10 cellular contexts compared by ENCODE assay signal in genomic region chr13:106490887-106491321, GRCh38. TPM values are rescaled to one million over a fixed set of nuclear protein-coding genes. Genes with fewer than 3 reads are reported as not detected.
A peak's percentile ranks its signal among the peaks of the same experiment; 100 is the strongest.
DNase-seq lines count a peak whose midpoint lies in the region; ATAC-seq and TF ChIP-seq lines count a peak whose summit lies in the region.
"Had no signal": no experiment of that assay in that cellular context is flagged by ENCODE, and none has a peak within 500 bp of the region (broad histone marks: within the 10 kb centered on the region; RNA-seq: fewer than 3 reads in every experiment).

No MANE protein-coding gene starts in this region.

- H3K4me1 Mint-ChIP-seq in CD4-positive, alpha-beta T cell (ENCODE audit: low read depth): peaks cover 26% of the 10 kb centered on the region
- peaks cover 13% of the 10 kb centered on the region for H3K4me1 Mint-ChIP-seq in activated CD4-positive, alpha-beta memory T cell treated with anti-CD3 and anti-CD28 coated beads for 36 hours (ENCODE audit: low read depth)

- no peaks in the 10 kb centered on the region for H3K9me3 ChIP-seq in CD4-positive, alpha-beta T cell (ENCODE audit: control insufficient read depth, low read length)

- DNase-seq in CD4-positive, alpha-beta T cell: no peak
- DNase-seq in activated CD4-positive, alpha-beta memory T cell treated with anti-CD3 and anti-CD28 coated beads for 36 hours: peak; percentile 19
- no peak for DNase-seq in foreskin fibroblast
- DNase-seq in medulla oblongata (ENCODE audit: extremely low spot score): no peak
- DNase-seq in NCI-H69 (lab: John Stamatoyannopoulos, UW): no peak
- DNase-seq in pons (ENCODE audit: low spot score): no peak
- DNase-seq: NCI-H226 had no signal

- H3K4me3 ChIP-seq in foreskin fibroblast (ENCODE audit: low read depth in 1 of 2, low read length in 2 of 2): no peak overlapping the region

- H3K9me3 Mint-ChIP-seq in CD4-positive, alpha-beta T cell: no peaks in the 10 kb centered on the region
- no peaks in the 10 kb centered on the region for H3K9me3 Mint-ChIP-seq in activated CD4-positive, alpha-beta memory T cell treated with anti-CD3 and anti-CD28 coated beads for 36 hours

- POLR2A ChIA-PET in CD4-positive, alpha-beta T cell (lab: Charles Lee): no interaction called here
- POLR2A ChIA-PET in activated CD4-positive, alpha-beta memory T cell treated with anti-CD3 and anti-CD28 coated beads for 36 hours (lab: Charles Lee): no interaction called here

- CTCF ChIA-PET in CD4-positive, alpha-beta T cell (lab: Charles Lee): no interaction called here
- CTCF ChIA-PET in activated CD4-positive, alpha-beta memory T cell treated with anti-CD3 and anti-CD28 coated beads for 36 hours (lab: Charles Lee): no interaction called here

- H3K27me3 Mint-ChIP-seq in CD4-positive, alpha-beta T cell: peaks cover 81% of the 10 kb centered on the region
- H3K27me3 Mint-ChIP-seq in activated CD4-positive, alpha-beta memory T cell treated with anti-CD3 and anti-CD28 coated beads for 36 hours: peaks cover 52% of the 10 kb centered on the region

- H3K27me3 ChIP-seq in CD4-positive, alpha-beta T cell (ENCODE audit: control insufficient read depth, insufficient read depth, low read length): peaks cover 26% of the 10 kb centered on the region
- H3K27me3 ChIP-seq in layer of hippocampus (ENCODE audit: control insufficient read depth, insufficient read depth, low read length): no peaks in the 10 kb centered on the region

- intact Hi-C loops in CD4-positive, alpha-beta T cell (cut with DNase I, micrococcal nuclease): no loop called here
- intact Hi-C loops in activated CD4-positive, alpha-beta memory T cell treated with anti-CD3 and anti-CD28 coated beads for 36 hours (cut with micrococcal nuclease): loop anchor here (5.0 kb wide), 1 partner anchor 41 kb away; no protein-coding TSS in a partner anchor

- no peak overlapping the region for H3K27ac ChIP-seq in CD4-positive, alpha-beta T cell (ENCODE audit: low read depth, low read length)
- peak overlapping the region; percentile 94 for H3K27ac ChIP-seq in layer of hippocampus (ENCODE audit: low read depth, low read length)
- H3K27ac ChIP-seq: VCaP had no signal

- no peaks in the 10 kb centered on the region for H3K36me3 Mint-ChIP-seq in CD4-positive, alpha-beta T cell (ENCODE audit: low read depth)
- H3K36me3 Mint-ChIP-seq in activated CD4-positive, alpha-beta memory T cell treated with anti-CD3 and anti-CD28 coated beads for 36 hours: no peaks in the 10 kb centered on the region

- H3K27ac Mint-ChIP-seq in CD4-positive, alpha-beta T cell: no peak overlapping the region
- no peak overlapping the region for H3K27ac Mint-ChIP-seq in activated CD4-positive, alpha-beta memory T cell treated with anti-CD3 and anti-CD28 coated beads for 36 hours

- no peak for TF ChIP-seq CTCF in CD4-positive, alpha-beta T cell (IDR thresholded peaks at IDR 0.05)
- no peak for TF ChIP-seq CTCF in foreskin fibroblast (IDR thresholded peaks at IDR 0.05; ENCODE audit: low read depth, low read length)

- peak; percentile 72 for ATAC-seq in CD4-positive, alpha-beta T cell (ENCODE audit: poor library complexity)
- ATAC-seq in GM19023 (IDR thresholded peaks at IDR 0.05; ENCODE audit: unreplicated experiment): peak; percentile 31

- H3K4me3 Mint-ChIP-seq in CD4-positive, alpha-beta T cell: peak overlapping the region; percentile 68
- H3K4me3 Mint-ChIP-seq in activated CD4-positive, alpha-beta memory T cell treated with anti-CD3 and anti-CD28 coated beads for 36 hours: no peak overlapping the region

RNA-seq across cellular contexts. Expression of gene EFNB2, which starts 44.6 kb away (rescaled TPM):
- under 1 TPM; 0.20 to 0.36 TPM for total RNA-seq in CD4-positive, alpha-beta T cell
- total RNA-seq in activated CD4-positive, alpha-beta memory T cell treated with anti-CD3 and anti-CD28 coated beads for 36 hours: under 1 TPM in 1 of 2 experiments, not detected in 1; 0.07 TPM
